Comparison of ENCODE assay signal across 22 cellular contexts in genomic region chr22:19998232-19998951, GRCh38. TPM values are rescaled to one million over a fixed set of nuclear protein-coding genes. Genes with fewer than 3 reads are reported as not detected.
DNase-seq lines count a peak whose midpoint lies in the region; ATAC-seq, FAIRE-seq and TF ChIP-seq lines count a peak whose summit lies in the region.
"Had no signal": no experiment of that assay in that cellular context is flagged by ENCODE, and none has a peak within 500 bp of the region (broad histone marks: within the 10 kb centered on the region; RNA-seq: fewer than 3 reads in every experiment).

No MANE protein-coding gene starts in this region.

- DNase-seq in K562 (ENCODE audit: extremely low read depth in 1 of 4, low spot score in 3 of 4) = no peak
- peak; percentile 71 for DNase-seq in kidney
- peak; percentile 87 for DNase-seq in retina
- no peak for DNase-seq in activated T-helper 1 cell treated with anti-CD3 and anti-CD28 coated beads, Interleukin-12 subunit alpha, Interleukin-12 subunit beta, Interleukin-2, Interleukin-4 antibody, amounts not matched to agents 30 ng/mL and 10 ng/mL and 1 ng/mL, durations not matched to agents 14 hours and 24 hours and 36 hours (ENCODE audit: low spot score)
- no peak for DNase-seq in DMS153 (lab: John Stamatoyannopoulos, UW)
- DNase-seq in foreskin keratinocyte = no peak
- no peak for DNase-seq in OCI-M2 (lab: John Stamatoyannopoulos, UW; ENCODE audit: unreplicated experiment)
- DNase-seq: activated CD4-positive, CD25-positive, alpha-beta regulatory T cell treated with anti-CD3 and anti-CD28 coated beads, Interleukin-2, amount 50 U/mL, for 72 hours; activated CD8-positive, alpha-beta memory T cell treated with anti-CD3 and anti-CD28 coated beads, Interleukin-2, amount 50 U/mL, for 4 hours; activated naive CD4-positive, alpha-beta T cell treated with Interleukin-2 at 50 U/mL for 16 hours; DMS79; dorsolateral prefrontal cortex; NCI-H1436; NCI-H446; occipital lobe; SJCRH30 had no signal

- H3K36me3 Mint-ChIP-seq in activated T-helper 1 cell treated with anti-CD3 and anti-CD28 coated beads, Interleukin-12 subunit alpha, Interleukin-12 subunit beta, Interleukin-2, Interleukin-4 antibody, amounts not matched to agents 30 ng/mL and 10 ng/mL and 1 ng/mL, durations not matched to agents 14 hours and 24 hours and 36 hours (ENCODE audit: low read depth) = no peaks in the 10 kb centered on the region

- peaks cover 5% of the 10 kb centered on the region for H3K27me3 Mint-ChIP-seq in activated T-helper 1 cell treated with anti-CD3 and anti-CD28 coated beads, Interleukin-12 subunit alpha, Interleukin-12 subunit beta, Interleukin-2, Interleukin-4 antibody, amounts not matched to agents 30 ng/mL and 10 ng/mL and 1 ng/mL, durations not matched to agents 14 hours and 24 hours and 36 hours (ENCODE audit: insufficient read depth)

- POLR2A ChIA-PET in K562 (lab: Yijun Ruan, JAX) = interaction anchor here (0.5 to 3.1 kb wide), 7 partner anchors 10 to 115 kb away, joined by 3 to 24 read pairs (median 6); no protein-coding TSS in a partner anchor

- no peak overlapping the region for H3K4me3 Mint-ChIP-seq in activated T-helper 1 cell treated with anti-CD3 and anti-CD28 coated beads, Interleukin-12 subunit alpha, Interleukin-12 subunit beta, Interleukin-2, Interleukin-4 antibody, amounts not matched to agents 30 ng/mL and 10 ng/mL and 1 ng/mL, durations not matched to agents 14 hours and 24 hours and 36 hours
- H3K4me3 Mint-ChIP-seq: T-helper 2 cell treated with Interferon-gamma antibody and Interleukin-4, amounts not matched to agents 5 μg/mL and 100 μg/mL, for 36 hours had no signal

- H4K20me1 ChIP-seq in K562 (replicated peaks; ENCODE audit: control insufficient read depth, insufficient read depth, low read length) = peaks cover 33% of the 10 kb centered on the region; the same call in 1 of the 2 replicates

- H3K9me1 ChIP-seq in K562 (ENCODE audit: control insufficient read depth, insufficient read depth, low read length) = peaks cover 5% of the 10 kb centered on the region

- FAIRE-seq in K562 (lab: Jason Lieb, UNC) = no peak
- no peak for FAIRE-seq in kidney (lab: Jason Lieb, UNC)
- FAIRE-seq: islet of Langerhans had no signal

- H3K9ac ChIP-seq in HUES48 (ENCODE audit: low read depth, low read length) (no peak overlapping the region), K562 (ENCODE audit: insufficient read depth in 1 of 2, low read depth in 2 of 2, low read length in 2 of 2) (peak overlapping the region in 1 of 2 experiments; percentile 75; a peak in 2 of 4 replicates), kidney (ENCODE audit: low read length in 2 of 2) (no peak overlapping the region)
- H3K9ac ChIP-seq: KMS-11 had no signal

- H3K27ac ChIP-seq in HUES48 (ENCODE audit: low read depth, low read length) (peak overlapping the region; percentile 49), K562 (ENCODE audit: extremely low read depth, low read depth, low read length) (no peak overlapping the region), kidney (ENCODE audit: low read depth in 2 of 2, low read length in 2 of 2) (no peak overlapping the region), foreskin keratinocyte (no peak overlapping the region)
- H3K27ac ChIP-seq: KMS-11, SJCRH30 had no signal

- H3K9me3 ChIP-seq in HUES48 (ENCODE audit: control insufficient read depth, insufficient read depth, low read length) = no peaks in the 10 kb centered on the region
- peaks cover 5% of the 10 kb centered on the region; the same call in 1 of the 2 replicates for H3K9me3 ChIP-seq in K562 (replicated peaks; ENCODE audit: control insufficient read depth, insufficient read depth, low read depth, low read length)
- H3K9me3 ChIP-seq in kidney (ENCODE audit: control insufficient read depth in 1 of 2, low read length in 2 of 2) = peaks cover 0 to 2% of the 10 kb centered on the region in 2 donors

- no peak overlapping the region for H3K4me2 ChIP-seq in K562 (ENCODE audit: insufficient read depth, low read length)
- H3K4me2 ChIP-seq: KMS-11 had no signal

- H3K36me3 ChIP-seq in HUES48 (ENCODE audit: control insufficient read depth, insufficient read depth, low read length) (no peaks in the 10 kb centered on the region), K562 (ENCODE audit: control insufficient read depth, insufficient read depth, low read length) (no peaks in the 10 kb centered on the region), kidney (ENCODE audit: control insufficient read depth in 1 of 2, insufficient read depth in 2 of 2, low read length in 2 of 2) (no peaks in the 10 kb centered on the region)
- H3K36me3 ChIP-seq: heart right ventricle, SJCRH30 had no signal

- peaks cover 30% of the 10 kb centered on the region for H3K4me1 ChIP-seq in HUES48 (ENCODE audit: control insufficient read depth, insufficient read depth, low read length)
- H3K4me1 ChIP-seq in K562 (replicated peaks in 1 of 2; ENCODE audit: control insufficient read depth in 2 of 2, insufficient read depth in 2 of 2, low read length in 2 of 2) = peaks cover 16 to 53% of the 10 kb centered on the region in 2 experiments; a peak in 4 of 5 replicates
- peaks cover 13 to 31% of the 10 kb centered on the region in 2 donors for H3K4me1 ChIP-seq in kidney (ENCODE audit: control insufficient read depth in 1 of 2, insufficient read depth in 1 of 2, low read depth in 1 of 2, low read length in 2 of 2)
- H3K4me1 ChIP-seq in foreskin keratinocyte = no peaks in the 10 kb centered on the region

- H3K27me3 ChIP-seq in HUES48 (ENCODE audit: control insufficient read depth, insufficient read depth, low read length) (no peaks in the 10 kb centered on the region), K562 (ENCODE audit: control insufficient read depth in 2 of 2, insufficient read depth in 2 of 2, low read length in 2 of 2) (no peaks in the 10 kb centered on the region), foreskin keratinocyte (peaks cover 12% of the 10 kb centered on the region)
- H3K27me3 ChIP-seq: dorsolateral prefrontal cortex, heart right ventricle, SJCRH30 had no signal

- no peak for TF ChIP-seq EP300 in K562 (IDR thresholded peaks at IDR 0.05; ENCODE audit: low read length)

- in situ Hi-C loops in K562 (cut with MboI) = no loop called here

- H3K4me3 ChIP-seq in HUES48 (ENCODE audit: low read depth, low read length) = no peak overlapping the region
- H3K4me3 ChIP-seq in K562 = no peak overlapping the region
- no peak overlapping the region for H3K4me3 ChIP-seq in kidney (ENCODE audit: low read length in 2 of 2)
- H3K4me3 ChIP-seq: dorsolateral prefrontal cortex, heart right ventricle, SJCRH30, skin epidermis had no signal

- 61% methylated on average over 16 of the region's 16 CpGs for WGBS in K562 (ENCODE audit: insufficient coverage, low coverage, missing lambda C conversion rate)

- TF ChIP-seq RAD21 in K562 (CRISPR knock-in tag; conservative IDR thresholded peaks at IDR 0.05 in 1 of 2, IDR thresholded peaks at IDR 0.05 in 1 of 2) = no peak

- intact Hi-C loops in K562 (cut with micrococcal nuclease) (no loop called here), kidney (cut with DNase I) (no loop called here)
- intact Hi-C loops in activated T-helper 1 cell treated with anti-CD3 and anti-CD28 coated beads, Interleukin-12 subunit alpha, Interleukin-12 subunit beta, Interleukin-2, Interleukin-4 antibody, amounts not matched to agents 30 ng/mL and 10 ng/mL and 1 ng/mL, durations not matched to agents 14 hours and 24 hours and 36 hours (cut with micrococcal nuclease) = no loop called here

- TF ChIP-seq CTCF in K562 (IDR thresholded peaks at IDR 0.05 in 2 of 3, conservative IDR thresholded peaks at IDR 0.05 in 1 of 3; ENCODE audit: insufficient read depth in 2 of 3, low read depth in 1 of 3, low read length in 3 of 3) (no peak), kidney (IDR thresholded peaks at IDR 0.05; ENCODE audit: borderline replicate concordance, extremely low read depth, insufficient read depth) (no peak), foreskin keratinocyte (conservative IDR thresholded peaks at IDR 0.05) (no peak)

- H2AFZ ChIP-seq in K562 (ENCODE audit: low read depth, low read length) = no peak overlapping the region

- 0 out of 3 replicates have a peak, but pooled peaks cover 2% of the 10 kb centered on the region for H3K79me2 ChIP-seq in K562 (ENCODE audit: control insufficient read depth, insufficient read depth, low read length)

- peaks cover 7% of the 10 kb centered on the region for H3K9me3 Mint-ChIP-seq in activated T-helper 1 cell treated with anti-CD3 and anti-CD28 coated beads, Interleukin-12 subunit alpha, Interleukin-12 subunit beta, Interleukin-2, Interleukin-4 antibody, amounts not matched to agents 30 ng/mL and 10 ng/mL and 1 ng/mL, durations not matched to agents 14 hours and 24 hours and 36 hours

- BruUV-seq in K562 (replicated peaks; lab: Mats Ljungman, UMichigan) = no TSS peak

- ATAC-seq in K562 (no peak), foreskin keratinocyte (no peak)

- no peak overlapping the region for H3K27ac Mint-ChIP-seq in activated T-helper 1 cell treated with anti-CD3 and anti-CD28 coated beads, Interleukin-12 subunit alpha, Interleukin-12 subunit beta, Interleukin-2, Interleukin-4 antibody, amounts not matched to agents 30 ng/mL and 10 ng/mL and 1 ng/mL, durations not matched to agents 14 hours and 24 hours and 36 hours
- H3K27ac Mint-ChIP-seq: T-helper 2 cell treated with Interferon-gamma antibody and Interleukin-4, amounts not matched to agents 5 μg/mL and 100 μg/mL, for 36 hours had no signal

- CTCF ChIA-PET in K562 (lab: Yijun Ruan, JAX; ENCODE audit: low intra/inter-chr PET ratio) = no interaction called here

- H3K4me1 Mint-ChIP-seq in activated T-helper 1 cell treated with anti-CD3 and anti-CD28 coated beads, Interleukin-12 subunit alpha, Interleukin-12 subunit beta, Interleukin-2, Interleukin-4 antibody, amounts not matched to agents 30 ng/mL and 10 ng/mL and 1 ng/mL, durations not matched to agents 14 hours and 24 hours and 36 hours (ENCODE audit: low read depth) = no peaks in the 10 kb centered on the region

- no peak for TF ChIP-seq POLR2A in K562 (conservative IDR thresholded peaks at IDR 0.05)

RNA-seq across cellular contexts. Expression of gene ARVCF, which starts 18.2 kb away (rescaled TPM):
- total RNA-seq in K562 (2011; cell fraction: chromatin; rRNA removed; ENCODE audit: low replicate concordance) = 114 and 328 TPM in 2 replicates
- 214 and 270 TPM in 2 replicates for total RNA-seq in K562 (2011; cell fraction: nucleolus; rRNA removed)
- total RNA-seq in K562 (2011; cell fraction: nucleoplasm; rRNA removed) = 106 and 131 TPM in 2 replicates
- total RNA-seq in K562 (2014; rRNA removed) (49.3 and 54.2 TPM in 2 replicates), K562 (2014; rRNA removed; fragmentation: Illumina TruSeq; extraction: Trizol) (2.2 and 4.5 TPM in 2 replicates), K562 (2015; rRNA removed; fragmentation: Illumina TruSeq; extraction: Trizol) (13.3 and 15.6 TPM in 2 replicates), K562 (2021) (46.5 and 50.6 TPM in 2 replicates), kidney (21.9 TPM), foreskin keratinocyte (10.8 and 11.7 TPM in 2 replicates)
- polyA plus RNA-seq in K562 (2011; rRNA removed) (35.2 and 71.6 TPM in 2 replicates), K562 (2014; fragmentation: Illumina TruSeq; extraction: Trizol) (8.0 and 15.9 TPM in 2 replicates), K562 (2014; fragmentation: Nextera tagmentation; extraction: Ambion mirVana) (under 1 TPM; 0.03 to 0.17 TPM), K562 (2014; rRNA removed) (42.5 and 97.4 TPM in 2 replicates), kidney (ENCODE audit: insufficient read depth, low read depth, low replicate concordance) (16.0 TPM), foreskin keratinocyte (6.9 and 7.7 TPM in 2 replicates)
- polyA plus RNA-seq in K562 (2011; cell fraction: cytosol; rRNA removed) = 134 and 673 TPM in 2 replicates
- 407 and 424 TPM in 2 replicates for polyA plus RNA-seq in K562 (2011; cell fraction: nucleus; rRNA removed)
- polyA plus RNA-seq in K562 (2012) = 30.0 and 31.2 TPM in 2 replicates
- polyA minus RNA-seq in K562 (2011; rRNA and poly(A)+ RNA removed) = 15.1 and 15.6 TPM in 2 replicates
- polyA minus RNA-seq in K562 (2011; cell fraction: cytosol; rRNA and poly(A)+ RNA removed) = 24.6 and 52.4 TPM in 2 replicates
- 96.8 and 145 TPM in 2 replicates for polyA minus RNA-seq in K562 (2011; cell fraction: nucleus; rRNA and poly(A)+ RNA removed)
- total RNA-seq in activated T-helper 1 cell treated with anti-CD3 and anti-CD28 coated beads, Interleukin-12 subunit alpha, Interleukin-12 subunit beta, Interleukin-2, Interleukin-4 antibody, amounts not matched to agents 30 ng/mL and 10 ng/mL and 1 ng/mL, durations not matched to agents 14 hours and 24 hours and 36 hours = 2.4 and 3.1 TPM in 2 replicates

RNA-seq across cellular contexts. Expression of gene TANGO2, which starts 22.5 kb away (rescaled TPM):
- total RNA-seq in K562 (2011; cell fraction: chromatin; rRNA removed; ENCODE audit: low replicate concordance) = 160 and 395 TPM in 2 replicates
- 227 and 229 TPM in 2 replicates for total RNA-seq in K562 (2011; cell fraction: nucleolus; rRNA removed)
- 196 and 211 TPM in 2 replicates for total RNA-seq in K562 (2011; cell fraction: nucleoplasm; rRNA removed)
- total RNA-seq in K562 (2014; rRNA removed) (70.1 and 95.8 TPM in 2 replicates), K562 (2014; rRNA removed; fragmentation: Illumina TruSeq; extraction: Trizol) (36.1 and 45.9 TPM in 2 replicates), K562 (2015; rRNA removed; fragmentation: Illumina TruSeq; extraction: Trizol) (55.8 and 57.2 TPM in 2 replicates), K562 (2021) (94.1 and 97.3 TPM in 2 replicates), kidney (27.7 TPM), foreskin keratinocyte (18.8 and 22.4 TPM in 2 replicates)
- polyA plus RNA-seq in K562 (2011; rRNA removed) (94.9 and 115 TPM in 2 replicates), K562 (2014; fragmentation: Illumina TruSeq; extraction: Trizol) (88.3 and 89.4 TPM in 2 replicates), K562 (2014; fragmentation: Nextera tagmentation; extraction: Ambion mirVana) (10 to 100 TPM; 15.5 to 17.5 TPM), K562 (2014; rRNA removed) (89.6 and 92.5 TPM in 2 replicates), kidney (ENCODE audit: insufficient read depth, low read depth, low replicate concordance) (37.3 TPM), foreskin keratinocyte (15.0 and 15.2 TPM in 2 replicates)
- 157 and 209 TPM in 2 replicates for polyA plus RNA-seq in K562 (2011; cell fraction: cytosol; rRNA removed)
- polyA plus RNA-seq in K562 (2011; cell fraction: nucleus; rRNA removed) = 157 and 195 TPM in 2 replicates
- polyA plus RNA-seq in K562 (2012) = 68.2 and 73.0 TPM in 2 replicates
- 130 and 186 TPM in 2 replicates for polyA minus RNA-seq in K562 (2011; rRNA and poly(A)+ RNA removed)
- 73.2 and 76.1 TPM in 2 replicates for polyA minus RNA-seq in K562 (2011; cell fraction: cytosol; rRNA and poly(A)+ RNA removed)
- polyA minus RNA-seq in K562 (2011; cell fraction: nucleus; rRNA and poly(A)+ RNA removed) = 63.1 and 85.0 TPM in 2 replicates
- total RNA-seq in activated T-helper 1 cell treated with anti-CD3 and anti-CD28 coated beads, Interleukin-12 subunit alpha, Interleukin-12 subunit beta, Interleukin-2, Interleukin-4 antibody, amounts not matched to agents 30 ng/mL and 10 ng/mL and 1 ng/mL, durations not matched to agents 14 hours and 24 hours and 36 hours = 29.2 and 30.0 TPM in 2 replicates

RNA-seq across cellular contexts. Expression of gene TXNRD2, which starts 56.8 kb away (rescaled TPM):
- total RNA-seq in K562 (2011; cell fraction: chromatin; rRNA removed; ENCODE audit: low replicate concordance) = 156 and 367 TPM in 2 replicates
- total RNA-seq in K562 (2011; cell fraction: nucleolus; rRNA removed) = 176 and 216 TPM in 2 replicates
- 160 and 165 TPM in 2 replicates for total RNA-seq in K562 (2011; cell fraction: nucleoplasm; rRNA removed)
- total RNA-seq in K562 (2014; rRNA removed) = 49.4 and 60.7 TPM in 2 replicates
- 25.1 and 32.6 TPM in 2 replicates for total RNA-seq in K562 (2014; rRNA removed; fragmentation: Illumina TruSeq; extraction: Trizol)
- 45.9 and 50.4 TPM in 2 replicates for total RNA-seq in K562 (2015; rRNA removed; fragmentation: Illumina TruSeq; extraction: Trizol)
- 78.2 and 80.2 TPM in 2 replicates for total RNA-seq in K562 (2021)
- 50.2 and 93.6 TPM in 2 replicates for polyA plus RNA-seq in K562 (2011; rRNA removed)
- 84.2 and 98.0 TPM in 2 replicates for polyA plus RNA-seq in K562 (2011; cell fraction: cytosol; rRNA removed)
- 148 and 181 TPM in 2 replicates for polyA plus RNA-seq in K562 (2011; cell fraction: nucleus; rRNA removed)
- 83.1 and 83.5 TPM in 2 replicates for polyA plus RNA-seq in K562 (2012)
- 45.0 and 66.1 TPM in 2 replicates for polyA plus RNA-seq in K562 (2014; fragmentation: Illumina TruSeq; extraction: Trizol)
- 1 to 10 TPM; 3.3 to 4.4 TPM for polyA plus RNA-seq in K562 (2014; fragmentation: Nextera tagmentation; extraction: Ambion mirVana)
- 52.5 and 57.0 TPM in 2 replicates for polyA plus RNA-seq in K562 (2014; rRNA removed)
- 44.4 and 47.5 TPM in 2 replicates for polyA minus RNA-seq in K562 (2011; rRNA and poly(A)+ RNA removed)
- 55.3 and 75.6 TPM in 2 replicates for polyA minus RNA-seq in K562 (2011; cell fraction: cytosol; rRNA and poly(A)+ RNA removed)
- 57.4 and 103 TPM in 2 replicates for polyA minus RNA-seq in K562 (2011; cell fraction: nucleus; rRNA and poly(A)+ RNA removed)
- 28.6 TPM for total RNA-seq in kidney
- polyA plus RNA-seq in kidney (ENCODE audit: insufficient read depth, low read depth, low replicate concordance) = 50.6 TPM
- 19.0 and 20.0 TPM in 2 replicates for total RNA-seq in activated T-helper 1 cell treated with anti-CD3 and anti-CD28 coated beads, Interleukin-12 subunit alpha, Interleukin-12 subunit beta, Interleukin-2, Interleukin-4 antibody, amounts not matched to agents 30 ng/mL and 10 ng/mL and 1 ng/mL, durations not matched to agents 14 hours and 24 hours and 36 hours
- total RNA-seq in foreskin keratinocyte = 24.2 and 28.8 TPM in 2 replicates
- polyA plus RNA-seq in foreskin keratinocyte = 30.1 and 38.9 TPM in 2 replicates

RNA-seq across cellular contexts. Expression of gene COMT, which starts 56.8 kb away (rescaled TPM):
- 125 and 360 TPM in 2 replicates for total RNA-seq in K562 (2011; cell fraction: chromatin; rRNA removed; ENCODE audit: low replicate concordance)
- 500 and 649 TPM in 2 replicates for total RNA-seq in K562 (2011; cell fraction: nucleolus; rRNA removed)
- total RNA-seq in K562 (2011; cell fraction: nucleoplasm; rRNA removed) = 301 and 358 TPM in 2 replicates
- total RNA-seq in K562 (2014; rRNA removed) (334 and 497 TPM in 2 replicates), K562 (2014; rRNA removed; fragmentation: Illumina TruSeq; extraction: Trizol) (29.4 and 46.3 TPM in 2 replicates), K562 (2015; rRNA removed; fragmentation: Illumina TruSeq; extraction: Trizol) (155 and 156 TPM in 2 replicates), K562 (2021) (348 and 351 TPM in 2 replicates), kidney (118 TPM), foreskin keratinocyte (143 and 146 TPM in 2 replicates)
- polyA plus RNA-seq in K562 (2011; rRNA removed) (185 and 498 TPM in 2 replicates), K562 (2014; fragmentation: Illumina TruSeq; extraction: Trizol) (108 and 305 TPM in 2 replicates), K562 (2014; fragmentation: Nextera tagmentation; extraction: Ambion mirVana) (10 to 100 TPM; 12.5 to 39.6 TPM), K562 (2014; rRNA removed) (263 and 317 TPM in 2 replicates), kidney (ENCODE audit: insufficient read depth, low read depth, low replicate concordance) (244 TPM), foreskin keratinocyte (210 and 236 TPM in 2 replicates)
- 652 and 657 TPM in 2 replicates for polyA plus RNA-seq in K562 (2011; cell fraction: cytosol; rRNA removed)
- polyA plus RNA-seq in K562 (2011; cell fraction: nucleus; rRNA removed) = 321 and 432 TPM in 2 replicates
- 279 and 699 TPM in 2 replicates for polyA plus RNA-seq in K562 (2012)
- polyA minus RNA-seq in K562 (2011; rRNA and poly(A)+ RNA removed) = 92.9 and 123 TPM in 2 replicates
- polyA minus RNA-seq in K562 (2011; cell fraction: cytosol; rRNA and poly(A)+ RNA removed) = 148 and 344 TPM in 2 replicates
- polyA minus RNA-seq in K562 (2011; cell fraction: nucleus; rRNA and poly(A)+ RNA removed) = 63.8 and 154 TPM in 2 replicates
- total RNA-seq in activated T-helper 1 cell treated with anti-CD3 and anti-CD28 coated beads, Interleukin-12 subunit alpha, Interleukin-12 subunit beta, Interleukin-2, Interleukin-4 antibody, amounts not matched to agents 30 ng/mL and 10 ng/mL and 1 ng/mL, durations not matched to agents 14 hours and 24 hours and 36 hours = 99.4 and 112 TPM in 2 replicates

Comparison
In these comparisons a context has a peak if more than half of its experiments do, and no peak if none do; other contexts are left out.
1. DNase-seq: peak in kidney (single experiment) and retina (single experiment); none in K562 (0 of 4), activated T-helper 1 cell treated with anti-CD3 and anti-CD28 coated beads, Interleukin-12 subunit alpha, Interleukin-12 subunit beta, Interleukin-2, Interleukin-4 antibody, amounts not matched to agents 30 ng/mL and 10 ng/mL and 1 ng/mL, durations not matched to agents 14 hours and 24 hours and 36 hours (single experiment), DMS153 (single experiment), foreskin keratinocyte (0 of 2) and OCI-M2 (single experiment).